ENCODE assay signal across 29 cellular contexts in the genomic region with DNA sequence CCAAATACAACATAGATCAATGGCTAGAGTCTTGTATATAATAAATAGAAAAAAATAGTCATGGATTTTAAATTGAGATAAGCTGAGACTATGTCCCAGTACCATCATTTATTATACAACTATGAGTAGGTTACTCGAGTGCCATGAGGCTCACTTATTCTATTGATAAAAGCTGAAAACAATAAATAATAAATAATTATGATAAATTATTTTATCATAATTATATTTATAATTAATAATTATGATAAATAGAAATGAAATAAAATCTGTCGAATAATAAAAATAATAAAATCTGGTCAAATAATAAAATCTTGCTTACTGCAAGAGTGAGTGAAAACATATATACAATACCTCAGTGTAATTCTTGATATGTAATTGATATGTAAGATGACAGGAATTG.
"Had no signal": no experiment of that assay in that cellular context is flagged by ENCODE, and none has a peak within 500 bp of the region (broad histone marks: within the 10 kb centered on the region; RNA-seq: fewer than 3 reads in every experiment).

No MANE protein-coding gene starts in this region.

- H3K4me3 ChIP-seq: psoas muscle, right lobe of liver, sigmoid colon, smooth muscle cell, spleen, suprapubic skin, testis, tibial artery, transverse colon, upper lobe of right lung, uterus had no signal

- H3K27me3 ChIP-seq: neutrophil, right lobe of liver, sigmoid colon, spleen, suprapubic skin, testis, tibial artery, transverse colon, upper lobe of right lung, uterus had no signal

- DNase-seq: naive thymus-derived CD8-positive, alpha-beta T cell; nephron progenitor cell; nucleus accumbens; posterior cingulate gyrus; psoas muscle; right cardiac atrium; right lobe of liver; sigmoid colon; spleen; stimulated activated CD4-positive, alpha-beta T cell treated with anti-CD3 and anti-CD28 coated beads, Interleukin-12 subunit alpha, Interleukin-12 subunit beta, amount 100 ng/mL, for 4 hours; stimulated activated CD4-positive, alpha-beta T cell treated with anti-CD3 and anti-CD28 coated beads, Interleukin-1b, Interleukin-23, amount 100 ng/mL, for 48 hours; stimulated activated CD4-positive, alpha-beta T cell treated with anti-CD3 and anti-CD28 coated beads, Interleukin-4, amount 100 ng/mL, for 1 hour; stimulated activated CD4-positive, alpha-beta T cell treated with anti-CD3 and anti-CD28 coated beads, Interleukin-4, amount 100 ng/mL, for 4 hours; stimulated activated CD8-positive, alpha-beta memory T cell treated with anti-CD3 and anti-CD28 coated beads, Interleukin-4, amount 100 ng/mL, for 48 hours; stimulated activated naive CD4-positive, alpha-beta T cell; stimulated activated naive CD8-positive, alpha-beta T cell treated with anti-CD3 and anti-CD28 coated beads, Interleukin-15, amount 100 ng/mL, for 72 hours; stimulated activated naive CD8-positive, alpha-beta T cell treated with anti-CD3 and anti-CD28 coated beads, Interleukin-15, Interleukin-2, amounts not matched to agents 100 U/mL and 50 U/mL, for 24 hours; substantia nigra; testis; tibial artery; transverse colon; upper lobe of right lung; uterus had no signal

- H3K27ac ChIP-seq: neutrophil, parathyroid adenoma, psoas muscle, right lobe of liver, sigmoid colon, spleen, suprapubic skin, testis, tibial artery, transverse colon, upper lobe of right lung, uterus had no signal

- ATAC-seq: naive thymus-derived CD8-positive, alpha-beta T cell; natural killer cell treated with Interleukin-12 subunit alpha and Interleukin-12 subunit beta and Interleukin-15 and Interleukin-18, amount 100 ng/mL, for 72 hours; psoas muscle; right cardiac atrium; right lobe of liver; stimulated activated memory B cell treated with anti-CD40 and anti-IgM and Interleukin-4, amounts not matched to agents 10 μg/mL and 1 μg/mL and 100 μg/mL, for 72 hours; stimulated activated naive CD8-positive, alpha-beta T cell treated with anti-CD3 and anti-CD28 coated beads, Interleukin-15, amount 100 ng/mL, for 72 hours; stimulated activated naive CD8-positive, alpha-beta T cell treated with anti-CD3 and anti-CD28 coated beads, Interleukin-15, Interleukin-2, amounts not matched to agents 100 U/mL and 50 U/mL, for 24 hours; upper lobe of right lung had no signal

- H3K4me1 ChIP-seq: parathyroid adenoma, psoas muscle, right lobe of liver, sigmoid colon, spleen, suprapubic skin, testis, tibial artery, transverse colon, upper lobe of right lung, uterus had no signal

- H3K9me3 ChIP-seq: neutrophil, psoas muscle, right lobe of liver, sigmoid colon, spleen, suprapubic skin, testis, tibial artery, transverse colon, upper lobe of right lung, uterus had no signal

- H3K36me3 ChIP-seq: neutrophil, right lobe of liver, sigmoid colon, spleen, suprapubic skin, tibial artery, transverse colon, upper lobe of right lung, uterus had no signal
